Comparison of ENCODE assay signal across 13 cellular contexts in genomic region chr4:110636231-110636676, GRCh38. TPM values are rescaled to one million over a fixed set of nuclear protein-coding genes. Genes with fewer than 3 reads are reported as not detected.
A peak's percentile ranks its signal among the peaks of the same experiment; 100 is the strongest.
DNase-seq lines count a peak whose midpoint lies in the region; ATAC-seq and TF ChIP-seq lines count a peak whose summit lies in the region.
"Had no signal": no experiment of that assay in that cellular context is flagged by ENCODE, and none has a peak within 500 bp of the region (broad histone marks: within the 10 kb centered on the region; RNA-seq: fewer than 3 reads in every experiment).

No MANE protein-coding gene starts in this region.

- peak overlapping the region; percentile 79 for H3K4me3 Mint-ChIP-seq in glutamatergic neuron (ENCODE audit: unreplicated experiment)
- no peak overlapping the region for H3K4me3 Mint-ChIP-seq in naive thymus-derived CD8-positive, alpha-beta T cell

- H3K36me3 Mint-ChIP-seq in glutamatergic neuron (ENCODE audit: unreplicated experiment): no peaks in the 10 kb centered on the region
- peaks cover 4 to 38% (median 11%) of the 10 kb centered on the region in 3 donors for H3K36me3 Mint-ChIP-seq in naive thymus-derived CD8-positive, alpha-beta T cell

- intact Hi-C loops in gastrocnemius medialis (cut with DNase I; ENCODE audit: low total_unique reads): loop anchor here (1.0 kb wide), 1 partner anchor 13 kb away; the partner anchor contains the start of gene PITX2

- H3K27me3 ChIP-seq in gastrocnemius medialis: peaks cover 0 to 23% (median 7%) of the 10 kb centered on the region in 3 donors

- in situ Hi-C loops in gastrocnemius medialis (cut with MboI; ENCODE audit: low sequenced_read_pairs in 4 of 4): loop anchor here in 3 of 4 donors (10.0 to 25.0 kb wide), 3 partner anchors 319 to 651 kb away; no protein-coding TSS in a partner anchor

- no peaks in the 10 kb centered on the region for H3K36me3 ChIP-seq in gastrocnemius medialis

- H3K27me3 Mint-ChIP-seq in glutamatergic neuron (ENCODE audit: unreplicated experiment): peaks cover 38% of the 10 kb centered on the region
- peaks cover 46 to 85% (median 75%) of the 10 kb centered on the region in 5 donors for H3K27me3 Mint-ChIP-seq in naive thymus-derived CD8-positive, alpha-beta T cell

- DNase-seq in GM04503 (ENCODE audit: low read depth): peak; percentile 33
- DNase-seq in NCI-H69 (lab: John Stamatoyannopoulos, UW): peak; percentile 11
- no peak for DNase-seq in glutamatergic neuron
- no peak for DNase-seq in gastrocnemius medialis
- DNase-seq in activated effector memory CD4-positive, alpha-beta T cell treated with Interleukin-2 at 50 U/mL for 16 hours: no peak
- no peak for DNase-seq in naive thymus-derived CD8-positive, alpha-beta T cell
- DNase-seq: activated CD4-positive, alpha-beta T cell treated with anti-CD3 and anti-CD28 coated beads, Interleukin-2, amount 50 U/mL, for 48 hours; HCEC 1CT; NCI-H2081 treated with DMSO at 0.1 percent for 48 hours; stimulated activated CD4-positive, alpha-beta T cell treated with anti-CD3 and anti-CD28 coated beads, Interleukin-4, amount 100 ng/mL, for 4 hours had no signal

- TF ChIP-seq POLR2A in gastrocnemius medialis (IDR thresholded peaks at IDR 0.05): no peak

- peak overlapping the region; percentile 50 to 74 (median 71) for H3K27ac ChIP-seq in gastrocnemius medialis

- no peak for ATAC-seq in gastrocnemius medialis
- no peak for ATAC-seq in GM21576 (IDR thresholded peaks at IDR 0.05; ENCODE audit: unreplicated experiment)
- no peak for ATAC-seq in HG03135 (IDR thresholded peaks at IDR 0.05; ENCODE audit: unreplicated experiment)
- ATAC-seq in naive thymus-derived CD8-positive, alpha-beta T cell: no peak

- TF ChIP-seq CTCF in glutamatergic neuron (IDR thresholded peaks at IDR 0.05; ENCODE audit: partially characterized antibody, unreplicated experiment) (no peak), gastrocnemius medialis (IDR thresholded peaks at IDR 0.05 in 4 of 5, conservative IDR thresholded peaks at IDR 0.05 in 1 of 5) (no peak)

- peaks cover 9% of the 10 kb centered on the region for H3K9me3 Mint-ChIP-seq in glutamatergic neuron (ENCODE audit: unreplicated experiment)
- H3K9me3 Mint-ChIP-seq in naive thymus-derived CD8-positive, alpha-beta T cell: peaks cover 0 to 40% (median 17%) of the 10 kb centered on the region in 9 donors

- peaks cover 0 to 11% of the 10 kb centered on the region in 2 donors for H3K4me1 ChIP-seq in gastrocnemius medialis

- peak overlapping the region; percentile 62 to 66 (median 63) for H3K4me3 ChIP-seq in gastrocnemius medialis

- POLR2A ChIA-PET in naive thymus-derived CD8-positive, alpha-beta T cell (lab: Charles Lee): no interaction called here

- H3K27ac Mint-ChIP-seq in glutamatergic neuron (ENCODE audit: unreplicated experiment): no peak overlapping the region
- peak overlapping the region in 1 of 10 donors; percentile 40 for H3K27ac Mint-ChIP-seq in naive thymus-derived CD8-positive, alpha-beta T cell

- H3K4me1 Mint-ChIP-seq in glutamatergic neuron (ENCODE audit: low read depth, unreplicated experiment): peaks cover 25% of the 10 kb centered on the region
- peaks cover 6 to 20% (median 10%) of the 10 kb centered on the region in 4 donors for H3K4me1 Mint-ChIP-seq in naive thymus-derived CD8-positive, alpha-beta T cell

- no peaks in the 10 kb centered on the region for H3K9me3 ChIP-seq in gastrocnemius medialis

RNA-seq across cellular contexts. Expression of gene PITX2, which starts 13.4 kb away (rescaled TPM):
- total RNA-seq in glutamatergic neuron (ENCODE audit: unreplicated experiment) (1.3 TPM), gastrocnemius medialis (10 to 100 TPM; 30.5 to 58.9 (median 38.2) TPM)
- total RNA-seq in naive thymus-derived CD8-positive, alpha-beta T cell: not detected
- polyA plus RNA-seq in naive thymus-derived CD8-positive, alpha-beta T cell: not detected
- total RNA-seq: ureter had no signal

Comparison
In these comparisons a context has a peak if more than half of its experiments do, and no peak if none do; other contexts are left out.
1. DNase-seq: peak in GM04503 (single experiment) and NCI-H69 (single experiment); none in glutamatergic neuron (single experiment), gastrocnemius medialis (0 of 2), activated effector memory CD4-positive, alpha-beta T cell treated with Interleukin-2 at 50 U/mL for 16 hours (single experiment) and naive thymus-derived CD8-positive, alpha-beta T cell (0 of 10).
2. RNA of gene PITX2, which starts 13.4 kb away (total RNA-seq): 30.5 to 58.9 TPM in gastrocnemius medialis; 1.3 TPM in glutamatergic neuron (single experiment) and not detected in naive thymus-derived CD8-positive, alpha-beta T cell; every median in the first group is over 10 times any median in the second.